9 cellular contexts compared by ENCODE assay signal in genomic region chr10:98748298-98748697, GRCh38.
A peak's percentile ranks its signal among the peaks of the same experiment; 100 is the strongest.
DNase-seq lines count a peak whose midpoint lies in the region; ATAC-seq and TF ChIP-seq lines count a peak whose summit lies in the region.
"Had no signal": no experiment of that assay in that cellular context is flagged by ENCODE, and none has a peak within 500 bp of the region (broad histone marks: within the 10 kb centered on the region; RNA-seq: fewer than 3 reads in every experiment).

No MANE protein-coding gene starts in this region.

- H3K4me3 Mint-ChIP-seq in nephron progenitor cell, result no peak overlapping the region

- H3K9me3 ChIP-seq in sigmoid colon, result peaks cover 0 to under 1% (median 0%) of the 10 kb centered on the region in 4 donors

- no peak overlapping the region for H3K27ac Mint-ChIP-seq in nephron progenitor cell

- TF ChIP-seq CTCF in nephron progenitor cell (IDR thresholded peaks at IDR 0.05) (peak; percentile 43), sigmoid colon (IDR thresholded peaks at IDR 0.05) (no peak)

- 47 to 50% methylated on average over 1 of the region's 1 CpG for WGBS in sigmoid colon, 2 donors

- H3K27ac ChIP-seq in sigmoid colon, result no peak overlapping the region
- H3K27ac ChIP-seq: BLaER1 treated with 17β-estradiol and CSF1 and Interleukin-3, amounts not matched to agents 10 nM and 100 nM had no signal

- no peak for TF ChIP-seq EP300 in sigmoid colon (IDR thresholded peaks at IDR 0.05)

- intact Hi-C loops in sigmoid colon (cut with DNase I), result no loop called here

- TF ChIP-seq POLR2A in sigmoid colon (IDR thresholded peaks at IDR 0.05), result no peak

- ATAC-seq in HG02610 (IDR thresholded peaks at IDR 0.05; ENCODE audit: unreplicated experiment), result no peak
- no peak for ATAC-seq in HG03442 (IDR thresholded peaks at IDR 0.05; ENCODE audit: unreplicated experiment)

- peaks cover 8% of the 10 kb centered on the region for H3K36me3 Mint-ChIP-seq in nephron progenitor cell (ENCODE audit: low read depth)

- no peaks in the 10 kb centered on the region for H3K36me3 ChIP-seq in sigmoid colon
- H3K36me3 ChIP-seq: BLaER1 treated with 17β-estradiol and CSF1 and Interleukin-3, amounts not matched to agents 10 nM and 100 nM had no signal

- peaks cover 14% of the 10 kb centered on the region for H3K9me3 Mint-ChIP-seq in nephron progenitor cell

- no peaks in the 10 kb centered on the region for H3K27me3 ChIP-seq in sigmoid colon
- H3K27me3 ChIP-seq: BLaER1 treated with 17β-estradiol and CSF1 and Interleukin-3, amounts not matched to agents 10 nM and 100 nM had no signal

- H3K4me1 Mint-ChIP-seq in nephron progenitor cell, result no peaks in the 10 kb centered on the region

- no peaks in the 10 kb centered on the region for H3K27me3 Mint-ChIP-seq in nephron progenitor cell (ENCODE audit: low read depth, poor library complexity)

- H3K4me1 ChIP-seq in sigmoid colon, result no peaks in the 10 kb centered on the region
- H3K4me1 ChIP-seq: BLaER1 treated with 17β-estradiol and CSF1 and Interleukin-3, amounts not matched to agents 10 nM and 100 nM had no signal

- peak; percentile 1 for DNase-seq in NCI-H1105 treated with DMSO at 0.1 percent for 48 hours (lab: John Stamatoyannopoulos, UW)
- no peak for DNase-seq in NCI-H1105 (lab: John Stamatoyannopoulos, UW)
- peak; percentile 25 for DNase-seq in Jurkat, Clone E6-1 (ENCODE audit: low read depth, low spot score)
- peak; percentile 22 for DNase-seq in astrocyte of the hippocampus (ENCODE audit: low read depth, low spot score)
- peak; percentile 7 for DNase-seq in nephron progenitor cell
- DNase-seq in sigmoid colon, result no peak

- H3K4me3 ChIP-seq in Jurkat, Clone E6-1 (ENCODE audit: low read length), result no peak overlapping the region
- H3K4me3 ChIP-seq in sigmoid colon, result no peak overlapping the region
- H3K4me3 ChIP-seq: BLaER1 treated with 17β-estradiol and CSF1 and Interleukin-3, amounts not matched to agents 10 nM and 100 nM had no signal

Comparison
In these comparisons a context has a peak if more than half of its experiments do, and no peak if none do; other contexts are left out.
1. DNase-seq: peak in NCI-H1105 treated with DMSO at 0.1 percent for 48 hours (single experiment), Jurkat, Clone E6-1 (single experiment), astrocyte of the hippocampus (single experiment) and nephron progenitor cell (single experiment); none in NCI-H1105 (single experiment) and sigmoid colon (single experiment).